8 cellular contexts compared by ENCODE assay signal in genomic region chr10:72637398-72637857, GRCh38. TPM values are rescaled to one million over a fixed set of nuclear protein-coding genes. Genes with fewer than 3 reads are reported as not detected.
A peak's percentile ranks its signal among the peaks of the same experiment; 100 is the strongest.
DNase-seq lines count a peak whose midpoint lies in the region; ATAC-seq and TF ChIP-seq lines count a peak whose summit lies in the region.

No MANE protein-coding gene starts in this region.

- peaks cover 10% of the 10 kb centered on the region for H3K4me1 Mint-ChIP-seq in activated CD4-positive, alpha-beta memory T cell treated with anti-CD3 and anti-CD28 coated beads, Interleukin-2, amount 10 ng/mL, durations not matched to agents 7 days and 5 days
- H3K4me1 Mint-ChIP-seq in glutamatergic neuron (ENCODE audit: low read depth, unreplicated experiment): no peaks in the 10 kb centered on the region

- H3K36me3 Mint-ChIP-seq in activated CD4-positive, alpha-beta memory T cell treated with anti-CD3 and anti-CD28 coated beads, Interleukin-2, amount 10 ng/mL, durations not matched to agents 7 days and 5 days (ENCODE audit: low read depth): no peaks in the 10 kb centered on the region
- H3K36me3 Mint-ChIP-seq in glutamatergic neuron (ENCODE audit: unreplicated experiment): no peaks in the 10 kb centered on the region

- no peak overlapping the region for H3K4me3 Mint-ChIP-seq in activated CD4-positive, alpha-beta memory T cell treated with anti-CD3 and anti-CD28 coated beads, Interleukin-2, amount 10 ng/mL, durations not matched to agents 7 days and 5 days
- H3K4me3 Mint-ChIP-seq in glutamatergic neuron (ENCODE audit: unreplicated experiment): no peak overlapping the region

- CTCF ChIA-PET in activated CD4-positive, alpha-beta memory T cell treated with anti-CD3 and anti-CD28 coated beads, Interleukin-2, amount 10 ng/mL, durations not matched to agents 7 days and 5 days (lab: Charles Lee): interaction anchor here (0.8 kb wide), 1 partner anchor 39 kb away, joined by 4 read pairs; no protein-coding TSS in a partner anchor

- H3K9me3 Mint-ChIP-seq in activated CD4-positive, alpha-beta memory T cell treated with anti-CD3 and anti-CD28 coated beads, Interleukin-2, amount 10 ng/mL, durations not matched to agents 7 days and 5 days: no peaks in the 10 kb centered on the region
- no peaks in the 10 kb centered on the region for H3K9me3 Mint-ChIP-seq in glutamatergic neuron (ENCODE audit: unreplicated experiment)

- H3K27me3 Mint-ChIP-seq in activated CD4-positive, alpha-beta memory T cell treated with anti-CD3 and anti-CD28 coated beads, Interleukin-2, amount 10 ng/mL, durations not matched to agents 7 days and 5 days: peaks cover 1% of the 10 kb centered on the region
- no peaks in the 10 kb centered on the region for H3K27me3 Mint-ChIP-seq in glutamatergic neuron (ENCODE audit: unreplicated experiment)

- POLR2A ChIA-PET in activated CD4-positive, alpha-beta memory T cell treated with anti-CD3 and anti-CD28 coated beads, Interleukin-2, amount 10 ng/mL, durations not matched to agents 7 days and 5 days (lab: Charles Lee): interaction anchor here (0.7 to 1.1 kb wide), 3 partner anchors 26 to 55 kb away, joined by 4 to 6 read pairs (median 5); partner anchors contain the start of gene MCU

- peak; percentile 68 for ATAC-seq in HG02938 (IDR thresholded peaks at IDR 0.05; ENCODE audit: unreplicated experiment)

- TF ChIP-seq CTCF in glutamatergic neuron (IDR thresholded peaks at IDR 0.05; ENCODE audit: partially characterized antibody, unreplicated experiment): no peak

- H3K27ac Mint-ChIP-seq in activated CD4-positive, alpha-beta memory T cell treated with anti-CD3 and anti-CD28 coated beads, Interleukin-2, amount 10 ng/mL, durations not matched to agents 7 days and 5 days: peak overlapping the region; percentile 45
- no peak overlapping the region for H3K27ac Mint-ChIP-seq in glutamatergic neuron (ENCODE audit: unreplicated experiment)

- DNase-seq in EL (peak; percentile 64), islet precursor cell (peak; percentile 62), NCI-H1436 (lab: John Stamatoyannopoulos, UW) (no peak), NCI-H1105 treated with DMSO at 0.1 percent for 48 hours (lab: John Stamatoyannopoulos, UW) (no peak), HuH-7.5 (ENCODE audit: low spot score) (no peak), glutamatergic neuron (no peak)
- peak; percentile 58 for DNase-seq in activated CD4-positive, alpha-beta memory T cell treated with anti-CD3 and anti-CD28 coated beads, Interleukin-2, amount 10 ng/mL, durations not matched to agents 7 days and 5 days

RNA-seq across cellular contexts. Expression of gene MICU1, which starts 11.5 kb away (rescaled TPM):
- 10 to 100 TPM; 29.6 to 36.1 TPM for total RNA-seq in activated CD4-positive, alpha-beta memory T cell treated with anti-CD3 and anti-CD28 coated beads, Interleukin-2, amount 10 ng/mL, durations not matched to agents 7 days and 5 days
- 33.5 TPM for total RNA-seq in glutamatergic neuron (ENCODE audit: unreplicated experiment)

RNA-seq across cellular contexts. Expression of gene MCU, which starts 54.5 kb away (rescaled TPM):
- total RNA-seq in activated CD4-positive, alpha-beta memory T cell treated with anti-CD3 and anti-CD28 coated beads, Interleukin-2, amount 10 ng/mL, durations not matched to agents 7 days and 5 days: 10 to 100 TPM; 14.5 to 16.1 TPM
- total RNA-seq in glutamatergic neuron (ENCODE audit: unreplicated experiment): 15.2 TPM

Comparison
In these comparisons a context has a peak if more than half of its experiments do, and no peak if none do; other contexts are left out.
1. DNase-seq: peak in EL (single experiment), activated CD4-positive, alpha-beta memory T cell treated with anti-CD3 and anti-CD28 coated beads, Interleukin-2, amount 10 ng/mL, durations not matched to agents 7 days and 5 days (single experiment) and islet precursor cell (single experiment); none in NCI-H1436 (single experiment), NCI-H1105 treated with DMSO at 0.1 percent for 48 hours (single experiment), HuH-7.5 (single experiment) and glutamatergic neuron (single experiment).